ENCODE assay signal across 8 cellular contexts in the genomic region with DNA sequence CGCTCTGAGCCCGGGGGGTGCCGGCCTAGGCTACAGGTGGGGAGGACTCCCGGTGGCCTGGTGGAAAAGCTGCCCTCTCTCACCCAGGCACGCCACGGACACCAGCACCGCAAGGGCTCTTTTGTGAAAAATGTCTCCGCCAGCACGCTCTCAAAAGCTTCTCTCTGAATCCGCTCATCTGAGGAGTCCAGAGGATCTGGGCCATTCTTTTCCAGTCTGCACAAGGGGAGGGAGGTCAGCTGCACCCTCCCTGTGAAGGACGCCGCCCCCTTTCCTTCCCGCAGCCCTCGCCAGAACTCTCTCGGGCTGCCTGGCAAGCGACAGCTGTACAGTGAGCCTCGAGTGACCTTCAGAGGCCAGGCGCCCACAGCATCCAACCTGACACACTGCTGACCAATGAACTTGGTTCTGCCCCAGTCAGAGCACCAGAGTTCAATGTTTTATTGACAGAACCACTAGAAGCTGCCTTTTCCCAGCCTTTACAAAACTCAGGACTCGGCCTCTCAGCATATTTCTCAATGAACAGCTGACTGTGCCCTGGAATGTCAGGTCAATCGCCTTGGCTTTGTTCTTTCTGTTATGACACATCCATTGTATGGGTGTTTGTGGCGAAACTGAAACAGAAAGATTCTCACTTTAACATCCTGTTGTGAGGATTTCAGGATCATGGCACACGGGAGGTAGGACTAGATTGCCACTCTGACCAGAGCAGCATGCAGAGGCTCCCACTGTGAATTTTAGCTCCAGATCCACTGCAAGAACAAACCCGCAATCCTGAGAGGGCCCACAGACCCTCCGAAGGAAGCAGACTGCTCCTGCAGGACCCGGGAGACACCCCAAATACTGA. TPM values are rescaled to one million over a fixed set of nuclear protein-coding genes. Genes with fewer than 3 reads are reported as not detected.
DNase-seq lines count a peak whose midpoint lies in the region; ATAC-seq, FAIRE-seq and TF ChIP-seq lines count a peak whose summit lies in the region.

No MANE protein-coding gene starts in this region.

- H3K9me3 ChIP-seq in A549, result no peaks in the 10 kb centered on the region
- no peaks in the 10 kb centered on the region for H3K9me3 ChIP-seq in NT2/D1 (ENCODE audit: insufficient read depth, low read length)

- CTCF ChIA-PET in A549 (lab: Yijun Ruan, JAX), result interaction anchor here (0.8 to 3.0 kb wide), 8 partner anchors 9 to 76 kb away, joined by 3 to 12 read pairs (median 4); no protein-coding TSS in a partner anchor

- FAIRE-seq in A549 (lab: Jason Lieb, UNC) (no peak), D721Med (lab: Jason Lieb, UNC) (no peak)

- H3K36me3 ChIP-seq in NT2/D1 (ENCODE audit: insufficient read depth, insufficient read length, low read length), result no peaks in the 10 kb centered on the region
- no peaks in the 10 kb centered on the region for H3K36me3 ChIP-seq in kidney epithelial cell (ENCODE audit: control insufficient read depth, insufficient read depth, low read length)

- TF ChIP-seq POLR2A in A549 (IDR thresholded peaks at IDR 0.05; ENCODE audit: low read length), result peak; percentile 23; the same call in 1 of the 2 replicates

- H3K4me1 ChIP-seq in A549 (peaks cover 39% of the 10 kb centered on the region), NT2/D1 (ENCODE audit: insufficient read depth, insufficient read length) (peaks cover 6% of the 10 kb centered on the region)

- DNase-seq in A549 (ENCODE audit: low read depth in 1 of 2, low spot score in 1 of 2) (peak; percentile 74 to 86), NT2/D1 (ENCODE audit: low read depth, low spot score) (no peak), cerebellum (ENCODE audit: low spot score) (peak; percentile 58), kidney epithelial cell (ENCODE audit: low read depth) (peak; percentile 88), smooth muscle cell of the brain vasculature (ENCODE audit: low read depth, low spot score) (peak; percentile 94), D721Med (ENCODE audit: insufficient read length, low spot score) (no peak), NCI-H2107 treated with DMSO at 0.1 percent for 48 hours (lab: John Stamatoyannopoulos, UW; ENCODE audit: unreplicated experiment) (no peak)

- 0 out of 5 replicates have a peak, but pooled peaks of 1 of the 2 experiments have one; percentile 15 for TF ChIP-seq EP300 in A549 (IDR thresholded peaks at IDR 0.05)

- POLR2A ChIA-PET in A549 (lab: Yijun Ruan, JAX), result interaction anchor here (0.6 to 1.8 kb wide), 5 partner anchors 11 to 113 kb away, joined by 3 to 6 read pairs (median 4); a partner anchor contains a TSS

- WGBS in A549 (ENCODE audit: missing lambda C conversion rate), result 21% methylated on average over 13 of the region's 25 CpGs

- no peak for TF ChIP-seq CTCF in A549 (IDR thresholded peaks at IDR 0.05)
- TF ChIP-seq CTCF in kidney epithelial cell (IDR thresholded peaks at IDR 0.05; ENCODE audit: insufficient read depth, low read length, poor library complexity, severe bottlenecking), result no peak
- no peak for TF ChIP-seq CTCF in D721Med (IDR thresholded peaks at IDR 0.05; ENCODE audit: insufficient read depth, missing control alignments)

- peak overlapping the region; percentile 81 for H3K9ac ChIP-seq in NT2/D1 (ENCODE audit: insufficient read length, low read depth)

- peak overlapping the region; percentile 92 for H3K4me2 ChIP-seq in A549

- no peak; a peak in 1 of 5 replicates for TF ChIP-seq RAD21 in A549 (conservative IDR thresholded peaks at IDR 0.05 in 1 of 2, IDR thresholded peaks at IDR 0.05 in 1 of 2)

- ATAC-seq in A549, result peak; percentile 87 to 92
- ATAC-seq in GM18511 (IDR thresholded peaks at IDR 0.05; ENCODE audit: unreplicated experiment), result peak; percentile 49

- no peaks in the 10 kb centered on the region for H3K27me3 ChIP-seq in NT2/D1 (ENCODE audit: insufficient read depth, insufficient read length)
- H3K27me3 ChIP-seq in kidney epithelial cell (ENCODE audit: control insufficient read depth, insufficient read depth, low read length), result no peaks in the 10 kb centered on the region

- H3K4me3 ChIP-seq in A549 (peak overlapping the region; percentile 44), NT2/D1 (ENCODE audit: insufficient read length, low read depth) (peak overlapping the region; percentile 32), kidney epithelial cell (ENCODE audit: low read depth, low read length) (peak overlapping the region; percentile 42)

- H3K27ac ChIP-seq in A549, result peak overlapping the region; percentile 96 to 100

TF ChIP-seq in A549, 52 proteins besides CTCF, POLR2A, EP300 and RAD21:
- TF ChIP-seq HOXB13 (CRISPR knock-in tag; IDR thresholded peaks at IDR 0.05; ENCODE audit: low read depth), result 0 out of 2 replicates have a peak, but pooled peaks have one; percentile 38
- TF ChIP-seq, protein P1, sequence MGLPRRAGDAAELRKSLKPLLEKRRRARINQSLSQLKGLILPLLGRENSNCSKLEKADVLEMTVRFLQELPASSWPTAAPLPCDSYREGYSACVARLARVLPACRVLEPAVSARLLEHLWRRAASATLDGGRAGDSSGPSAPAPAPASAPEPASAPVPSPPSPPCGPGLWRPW (IDR thresholded peaks at IDR 0.05), result 0 out of 2 replicates have a peak, but pooled peaks have one; percentile 30
- 0 out of 2 replicates have a peak, but pooled peaks have one; percentile 42 for TF ChIP-seq JUNB (IDR thresholded peaks at IDR 0.05)
- no peak for TF ChIP-seq CBX8 (IDR thresholded peaks at IDR 0.05)
- no peak for TF ChIP-seq EHF (CRISPR knock-in tag; IDR thresholded peaks at IDR 0.05)
- peak; percentile 42 for TF ChIP-seq MAFK (IDR thresholded peaks at IDR 0.05; ENCODE audit: partially characterized antibody)
- TF ChIP-seq, protein P2, sequence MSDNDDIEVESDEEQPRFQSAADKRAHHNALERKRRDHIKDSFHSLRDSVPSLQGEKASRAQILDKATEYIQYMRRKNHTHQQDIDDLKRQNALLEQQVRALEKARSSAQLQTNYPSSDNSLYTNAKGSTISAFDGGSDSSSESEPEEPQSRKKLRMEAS (IDR thresholded peaks at IDR 0.05), result peak; percentile 75
- peak in 1 of 2 experiments; percentile 55; a peak in 1 of 5 replicates for TF ChIP-seq JUN (IDR thresholded peaks at IDR 0.05)
- peak; percentile 73 to 85 for TF ChIP-seq CEBPB (IDR thresholded peaks at IDR 0.05)
- no peak for TF ChIP-seq FOSL2 (IDR thresholded peaks at IDR 0.05)
- peak; percentile 76 for TF ChIP-seq FOSL2 (CRISPR knock-in tag; IDR thresholded peaks at IDR 0.05)
- no peak for TF ChIP-seq ZC3H11A (IDR thresholded peaks at IDR 0.05)
- TF ChIP-seq MAZ (IDR thresholded peaks at IDR 0.05; ENCODE audit: borderline replicate concordance, low read depth, low read length), result no peak
- 0 out of 2 replicates have a peak, but pooled peaks have one; percentile 23 for TF ChIP-seq GATA3 (IDR thresholded peaks at IDR 0.05; ENCODE audit: borderline replicate concordance)
- TF ChIP-seq, protein P3, sequence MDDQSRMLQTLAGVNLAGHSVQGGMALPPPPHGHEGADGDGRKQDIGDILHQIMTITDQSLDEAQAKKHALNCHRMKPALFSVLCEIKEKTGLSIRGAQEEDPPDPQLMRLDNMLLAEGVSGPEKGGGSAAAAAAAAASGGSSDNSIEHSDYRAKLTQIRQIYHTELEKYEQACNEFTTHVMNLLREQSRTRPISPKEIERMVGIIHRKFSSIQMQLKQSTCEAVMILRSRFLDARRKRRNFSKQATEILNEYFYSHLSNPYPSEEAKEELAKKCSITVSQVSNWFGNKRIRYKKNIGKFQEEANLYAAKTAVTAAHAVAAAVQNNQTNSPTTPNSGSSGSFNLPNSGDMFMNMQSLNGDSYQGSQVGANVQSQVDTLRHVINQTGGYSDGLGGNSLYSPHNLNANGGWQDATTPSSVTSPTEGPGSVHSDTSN (IDR thresholded peaks at IDR 0.05), result 0 out of 2 replicates have a peak, but pooled peaks have one; percentile 50
- TF ChIP-seq BHLHE40 (IDR thresholded peaks at IDR 0.05; ENCODE audit: low read depth, low read length), result no peak
- TF ChIP-seq KDM5A (IDR thresholded peaks at IDR 0.05), result no peak

RNA-seq across cellular contexts. Expression of a gene that starts 26.7 kb away (rescaled TPM):
- polyA plus RNA-seq in A549 (2011; rRNA removed) (24.7 and 25.7 TPM in 2 replicates), A549 (2017; fragmentation: RNase III; extraction: RNeasy Plus Mini Kit Qiagen cat#74134 plus additional on column Dnase treatment) (8.7 TPM in 3 replicates)
- polyA plus RNA-seq in A549 (2012; cell fraction: cytosol; rRNA removed), result 8.2 and 9.9 TPM in 2 replicates
- polyA plus RNA-seq in A549 (2012; cell fraction: nucleus; rRNA removed), result 4.4 and 6.7 TPM in 2 replicates
- 26.4 and 31.6 TPM in 2 replicates for polyA minus RNA-seq in A549 (2011; rRNA and poly(A)+ RNA removed)
- total RNA-seq in cerebellum (4.2 TPM), kidney epithelial cell (9.3 and 11.7 TPM in 2 replicates)

RNA-seq across cellular contexts. Expression of a gene that starts 34.8 kb away (rescaled TPM):
- polyA plus RNA-seq in A549 (2011; rRNA removed), result 98.6 and 135 TPM in 2 replicates
- polyA plus RNA-seq in A549 (2012; cell fraction: cytosol; rRNA removed), result 19.2 and 22.3 TPM in 2 replicates
- polyA plus RNA-seq in A549 (2012; cell fraction: nucleus; rRNA removed), result 9.1 and 11.2 TPM in 2 replicates
- 52.6 to 63.2 TPM (median 52.7 TPM) in 3 replicates for polyA plus RNA-seq in A549 (2017; fragmentation: RNase III; extraction: RNeasy Plus Mini Kit Qiagen cat#74134 plus additional on column Dnase treatment)
- polyA minus RNA-seq in A549 (2011; rRNA and poly(A)+ RNA removed), result 39.0 and 42.9 TPM in 2 replicates
- total RNA-seq in cerebellum, result 2.9 TPM
- total RNA-seq in kidney epithelial cell, result 39.9 and 43.2 TPM in 2 replicates

Comparison
In these comparisons a context has a peak if more than half of its experiments do, and no peak if none do; other contexts are left out.
1. DNase-seq: peak in A549 (2 of 2), cerebellum (single experiment), kidney epithelial cell (single experiment) and smooth muscle cell of the brain vasculature (single experiment); none in NT2/D1 (single experiment), D721Med (single experiment) and NCI-H2107 treated with DMSO at 0.1 percent for 48 hours (single experiment).
2. RNA of a gene that starts 34.8 kb away (total RNA-seq): 39.9 to 43.2 TPM in kidney epithelial cell; 2.9 TPM in cerebellum (single experiment); every median in the first group is over 10 times any median in the second.
3. Peak in every context shown above with its lines, with median percentiles within 50 percentile points of each other: H3K4me3 ChIP-seq.